1 cellular context compared by ENCODE assay signal in genomic region chr9:136992819-136993369, GRCh38.
TF ChIP-seq lines count a peak whose summit lies in the region.

No MANE protein-coding gene starts in this region.

TF ChIP-seq in GM12878, 131 proteins besides CTCF, POLR2A, EP300 and RAD21:
- TF ChIP-seq ELK1 (IDR thresholded peaks at IDR 0.05; ENCODE audit: low read depth, low read length): no peak
- TF ChIP-seq CHD2 (IDR thresholded peaks at IDR 0.05; ENCODE audit: borderline replicate concordance, low read depth, low read length): no peak
- no peak for TF ChIP-seq EZH2 (IDR thresholded peaks at IDR 0.05; ENCODE audit: borderline replicate concordance, control insufficient read depth, low read depth, low read length)
- TF ChIP-seq NR2F1 (conservative IDR thresholded peaks at IDR 0.05): 0 out of 2 replicates have a peak, but pooled peaks have one; percentile 47
- peak; percentile 91 for TF ChIP-seq NFXL1 (IDR thresholded peaks at IDR 0.05; ENCODE audit: borderline replicate concordance)
- peak; percentile 23; the same call in 1 of the 2 replicates for TF ChIP-seq REST (IDR thresholded peaks at IDR 0.05; ENCODE audit: low read depth, low read length)
- TF ChIP-seq BACH1 (IDR thresholded peaks at IDR 0.05; ENCODE audit: borderline replicate concordance): no peak
TF ChIP-seq in GM12878: peak in this region for 3.
